1 cellular context compared by ENCODE assay signal in the genomic region with DNA sequence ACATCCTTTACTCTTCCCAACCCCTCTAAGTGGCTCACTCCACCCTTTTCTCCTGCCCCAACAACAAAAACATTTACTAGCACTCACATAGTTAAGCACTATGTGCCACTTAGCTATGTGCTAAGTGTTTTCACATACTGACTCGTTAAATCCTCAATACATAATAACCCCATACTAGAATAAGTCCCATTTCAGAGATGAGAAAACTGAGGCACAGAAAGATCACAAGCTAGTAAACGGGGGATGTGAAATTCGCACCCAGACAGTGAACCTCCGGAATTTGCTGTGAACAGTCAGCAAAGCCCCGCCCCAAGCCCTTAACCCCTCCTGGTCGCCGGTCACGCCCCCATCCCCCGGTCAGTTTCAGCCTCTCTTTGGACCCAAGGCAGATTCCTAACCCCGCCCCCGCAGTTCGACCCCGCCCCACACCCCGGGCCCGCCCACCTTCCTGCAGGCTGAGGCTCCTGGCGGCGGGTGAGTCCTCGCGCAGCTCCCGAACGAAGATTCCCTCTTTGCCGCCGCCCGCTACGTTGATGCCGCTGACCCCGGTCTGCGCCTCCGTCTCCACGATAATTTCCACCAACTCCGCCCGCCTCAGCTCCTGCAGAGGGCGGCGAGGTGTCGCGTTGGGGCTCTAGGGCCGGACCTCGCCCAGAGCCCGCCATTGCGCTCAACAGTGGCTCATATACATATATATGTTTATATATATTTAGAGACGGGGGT.
TF ChIP-seq lines count a peak whose summit lies in the region.

No MANE protein-coding gene starts in this region.

TF ChIP-seq in H1, 55 proteins besides CTCF, POLR2A, EP300 and RAD21:
- TF ChIP-seq, protein P1, sequence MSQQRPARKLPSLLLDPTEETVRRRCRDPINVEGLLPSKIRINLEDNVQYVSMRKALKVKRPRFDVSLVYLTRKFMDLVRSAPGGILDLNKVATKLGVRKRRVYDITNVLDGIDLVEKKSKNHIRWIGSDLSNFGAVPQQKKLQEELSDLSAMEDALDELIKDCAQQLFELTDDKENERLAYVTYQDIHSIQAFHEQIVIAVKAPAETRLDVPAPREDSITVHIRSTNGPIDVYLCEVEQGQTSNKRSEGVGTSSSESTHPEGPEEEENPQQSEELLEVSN (IDR thresholded peaks at IDR 0.05), result peak; percentile 51; the same call in 1 of the 2 replicates
- TF ChIP-seq JUND (IDR thresholded peaks at IDR 0.05; ENCODE audit: low read length) (no peak), KDM1A (IDR thresholded peaks at IDR 0.05; ENCODE audit: borderline replicate concordance, low read length) (peak; percentile 98), SIN3A (conservative IDR thresholded peaks at IDR 0.05 in 1 of 2, IDR thresholded peaks at IDR 0.05 in 1 of 2; ENCODE audit: low read depth in 1 of 2, low read length in 2 of 2) (no peak; a peak in 1 of 4 replicates), YY1 (IDR thresholded peaks at IDR 0.05; ENCODE audit: low read depth, low read length) (no peak), HDAC2 (IDR thresholded peaks at IDR 0.05; ENCODE audit: borderline replicate concordance in 1 of 2, low read depth in 2 of 2, low read length in 2 of 2) (peak in 1 of 2 experiments; percentile 93; a peak in 1 of 4 replicates), SRF (IDR thresholded peaks at IDR 0.05; ENCODE audit: low read depth, low read length) (no peak), FOSL1 (IDR thresholded peaks at IDR 0.05; ENCODE audit: insufficient read depth, low read depth, low read length) (no peak), BCL11A (IDR thresholded peaks at IDR 0.05; ENCODE audit: low read depth in 2 of 2, low read length in 2 of 2) (no peak), CTBP2 (IDR thresholded peaks at IDR 0.05; ENCODE audit: borderline replicate concordance, insufficient read depth, insufficient read length, low read length) (no peak), TAF1 (IDR thresholded peaks at IDR 0.05; ENCODE audit: low read depth, low read length) (peak; percentile 22; the same call in 1 of the 2 replicates), EGR1 (IDR thresholded peaks at IDR 0.05; ENCODE audit: borderline replicate concordance, low read depth, low read length) (peak; percentile 45; the same call in 1 of the 2 replicates), CEBPB (IDR thresholded peaks at IDR 0.05; ENCODE audit: low read depth, low read length) (no peak), PHF8 (conservative IDR thresholded peaks at IDR 0.05; ENCODE audit: low read depth, low read length) (0 out of 2 replicates have a peak, but pooled peaks have one; percentile 25), CBX8 (IDR thresholded peaks at IDR 0.05; ENCODE audit: borderline replicate concordance, low read depth, low read length) (no peak), SP1 (IDR thresholded peaks at IDR 0.05; ENCODE audit: low read depth, low read length) (peak; percentile 12; the same call in 1 of the 2 replicates), ASH2L (IDR thresholded peaks at IDR 0.05; ENCODE audit: low read length) (no peak), SIX5 (IDR thresholded peaks at IDR 0.05; ENCODE audit: low read depth, low read length) (no peak), RXRA (IDR thresholded peaks at IDR 0.05; ENCODE audit: insufficient read depth, low read depth, low read length) (no peak)
- TF ChIP-seq, protein P2, sequence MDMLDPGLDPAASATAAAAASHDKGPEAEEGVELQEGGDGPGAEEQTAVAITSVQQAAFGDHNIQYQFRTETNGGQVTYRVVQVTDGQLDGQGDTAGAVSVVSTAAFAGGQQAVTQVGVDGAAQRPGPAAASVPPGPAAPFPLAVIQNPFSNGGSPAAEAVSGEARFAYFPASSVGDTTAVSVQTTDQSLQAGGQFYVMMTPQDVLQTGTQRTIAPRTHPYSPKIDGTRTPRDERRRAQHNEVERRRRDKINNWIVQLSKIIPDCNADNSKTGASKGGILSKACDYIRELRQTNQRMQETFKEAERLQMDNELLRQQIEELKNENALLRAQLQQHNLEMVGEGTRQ (IDR thresholded peaks at IDR 0.05; ENCODE audit: low read length), result no peak
